17 cellular contexts compared by ENCODE assay signal in genomic region chr15:77898811-77899730, GRCh38.
DNase-seq lines count a peak whose midpoint lies in the region; ATAC-seq and TF ChIP-seq lines count a peak whose summit lies in the region.
"Had no signal": no experiment of that assay in that cellular context is flagged by ENCODE, and none has a peak within 500 bp of the region (broad histone marks: within the 10 kb centered on the region; RNA-seq: fewer than 3 reads in every experiment).

No MANE protein-coding gene starts in this region.

- H3K4me3 Mint-ChIP-seq in natural killer cell treated with Interleukin-12 subunit alpha and Interleukin-12 subunit beta and Interleukin-15 and Interleukin-18, amount 100 ng/mL, for 72 hours = no peak overlapping the region
- no peak overlapping the region for H3K4me3 Mint-ChIP-seq in natural killer cell
- H3K4me3 Mint-ChIP-seq in activated CD8-positive, alpha-beta T cell treated with anti-CD3 and anti-CD28 coated beads, Interleukin-2, amount 10 ng/mL, durations not matched to agents 7 days and 5 days = no peak overlapping the region
- H3K4me3 Mint-ChIP-seq: CD14-positive monocyte had no signal

- ATAC-seq in natural killer cell treated with Interleukin-12 subunit alpha and Interleukin-12 subunit beta and Interleukin-15 and Interleukin-18, amount 100 ng/mL, for 72 hours = peak in 1 of 2 donors; percentile 20
- ATAC-seq in natural killer cell = no peak
- ATAC-seq in left ventricle myocardium superior = no peak
- ATAC-seq in activated CD8-positive, alpha-beta T cell treated with anti-CD3 and anti-CD28 coated beads, Interleukin-2, amount 10 ng/mL, durations not matched to agents 7 days and 5 days = no peak

- peak; percentile 31 for DNase-seq in natural killer cell treated with Interleukin-12 subunit alpha and Interleukin-12 subunit beta and Interleukin-15 and Interleukin-18, amount 100 ng/mL, for 72 hours (ENCODE audit: low spot score)
- no peak for DNase-seq in natural killer cell
- peak; percentile 25 for DNase-seq in left ventricle myocardium superior
- peak; percentile 76 for DNase-seq in posterior vena cava (ENCODE audit: low spot score)
- no peak for DNase-seq in NCI-H187 (lab: John Stamatoyannopoulos, UW)
- no peak for DNase-seq in NCI-H2029 treated with DMSO at 0.1 percent for 48 hours (lab: John Stamatoyannopoulos, UW)
- DNase-seq in activated CD8-positive, alpha-beta T cell treated with anti-CD3 and anti-CD28 coated beads, Interleukin-2, amount 10 ng/mL, durations not matched to agents 7 days and 5 days = no peak
- DNase-seq: EL, H7, Kasumi-1, MM.1S, NCI-H1092 treated with DMSO at 0.1 percent for 48 hours, NCI-H2107, NCI-H2227 treated with DMSO at 0.1 percent for 48 hours, NCI-H524 treated with DMSO at 0.1 percent for 48 hours, SIG-M5 had no signal

- H3K27me3 Mint-ChIP-seq in natural killer cell treated with Interleukin-12 subunit alpha and Interleukin-12 subunit beta and Interleukin-15 and Interleukin-18, amount 100 ng/mL, for 72 hours = peaks cover 0 to 6% of the 10 kb centered on the region in 2 donors
- H3K27me3 Mint-ChIP-seq in natural killer cell (ENCODE audit: low read depth in 2 of 2) = peaks cover 4 to 7% of the 10 kb centered on the region in 2 donors
- no peaks in the 10 kb centered on the region for H3K27me3 Mint-ChIP-seq in activated CD8-positive, alpha-beta T cell treated with anti-CD3 and anti-CD28 coated beads, Interleukin-2, amount 10 ng/mL, durations not matched to agents 7 days and 5 days (ENCODE audit: low read depth)

- CTCF ChIA-PET in activated CD8-positive, alpha-beta T cell treated with anti-CD3 and anti-CD28 coated beads, Interleukin-2, amount 10 ng/mL, durations not matched to agents 7 days and 5 days (lab: Charles Lee) = interaction anchor here (1.6 to 2.8 kb wide), 2 partner anchors 10 to 11 kb away, joined by 5 to 10 read pairs; no protein-coding TSS in a partner anchor

- no peaks in the 10 kb centered on the region for H3K9me3 Mint-ChIP-seq in natural killer cell treated with Interleukin-12 subunit alpha and Interleukin-12 subunit beta and Interleukin-15 and Interleukin-18, amount 100 ng/mL, for 72 hours
- no peaks in the 10 kb centered on the region for H3K9me3 Mint-ChIP-seq in natural killer cell
- no peaks in the 10 kb centered on the region for H3K9me3 Mint-ChIP-seq in activated CD8-positive, alpha-beta T cell treated with anti-CD3 and anti-CD28 coated beads, Interleukin-2, amount 10 ng/mL, durations not matched to agents 7 days and 5 days (ENCODE audit: insufficient read depth)
- H3K9me3 Mint-ChIP-seq: CD14-positive monocyte had no signal

- POLR2A ChIA-PET in activated CD8-positive, alpha-beta T cell treated with anti-CD3 and anti-CD28 coated beads, Interleukin-2, amount 10 ng/mL, durations not matched to agents 7 days and 5 days (lab: Charles Lee) = no interaction called here

- TF ChIP-seq CTCF in natural killer cell (IDR thresholded peaks at IDR 0.05) = no peak

- no peak overlapping the region for H3K27ac Mint-ChIP-seq in natural killer cell treated with Interleukin-12 subunit alpha and Interleukin-12 subunit beta and Interleukin-15 and Interleukin-18, amount 100 ng/mL, for 72 hours
- no peak overlapping the region for H3K27ac Mint-ChIP-seq in natural killer cell
- H3K27ac Mint-ChIP-seq in activated CD8-positive, alpha-beta T cell treated with anti-CD3 and anti-CD28 coated beads, Interleukin-2, amount 10 ng/mL, durations not matched to agents 7 days and 5 days = no peak overlapping the region
- H3K27ac Mint-ChIP-seq: CD14-positive monocyte had no signal

- intact Hi-C loops in natural killer cell (cut with micrococcal nuclease) = no loop called here
- intact Hi-C loops in left ventricle myocardium superior (cut with micrococcal nuclease) = no loop called here
- intact Hi-C loops in posterior vena cava (cut with DNase I) = no loop called here

- no peaks in the 10 kb centered on the region for H3K4me1 Mint-ChIP-seq in natural killer cell treated with Interleukin-12 subunit alpha and Interleukin-12 subunit beta and Interleukin-15 and Interleukin-18, amount 100 ng/mL, for 72 hours (ENCODE audit: low read depth in 2 of 2)
- H3K4me1 Mint-ChIP-seq in natural killer cell = no peaks in the 10 kb centered on the region
- H3K4me1 Mint-ChIP-seq in activated CD8-positive, alpha-beta T cell treated with anti-CD3 and anti-CD28 coated beads, Interleukin-2, amount 10 ng/mL, durations not matched to agents 7 days and 5 days (ENCODE audit: low read depth) = no peaks in the 10 kb centered on the region

- H3K36me3 Mint-ChIP-seq in natural killer cell treated with Interleukin-12 subunit alpha and Interleukin-12 subunit beta and Interleukin-15 and Interleukin-18, amount 100 ng/mL, for 72 hours = no peaks in the 10 kb centered on the region
- H3K36me3 Mint-ChIP-seq in natural killer cell = no peaks in the 10 kb centered on the region
- H3K36me3 Mint-ChIP-seq in activated CD8-positive, alpha-beta T cell treated with anti-CD3 and anti-CD28 coated beads, Interleukin-2, amount 10 ng/mL, durations not matched to agents 7 days and 5 days (ENCODE audit: low read depth) = no peaks in the 10 kb centered on the region
- H3K36me3 Mint-ChIP-seq: CD14-positive monocyte had no signal

Comparison
In these comparisons a context has a peak if more than half of its experiments do, and no peak if none do; other contexts are left out.
1. DNase-seq: peak in natural killer cell treated with Interleukin-12 subunit alpha and Interleukin-12 subunit beta and Interleukin-15 and Interleukin-18, amount 100 ng/mL, for 72 hours (single experiment), left ventricle myocardium superior (single experiment) and posterior vena cava (single experiment); none in natural killer cell (single experiment), NCI-H187 (0 of 2), NCI-H2029 treated with DMSO at 0.1 percent for 48 hours (single experiment) and activated CD8-positive, alpha-beta T cell treated with anti-CD3 and anti-CD28 coated beads, Interleukin-2, amount 10 ng/mL, durations not matched to agents 7 days and 5 days (single experiment).